In genomic region chr13:30388401-30389283, GRCh38 we compare ENCODE assay signal across 12 cellular contexts. TPM values are rescaled to one million over a fixed set of nuclear protein-coding genes. Genes with fewer than 3 reads are reported as not detected.
A peak's percentile ranks its signal among the peaks of the same experiment; 100 is the strongest.
DNase-seq lines count a peak whose midpoint lies in the region; ATAC-seq, FAIRE-seq and TF ChIP-seq lines count a peak whose summit lies in the region.
"Had no signal": no experiment of that assay in that cellular context is flagged by ENCODE, and none has a peak within 500 bp of the region (broad histone marks: within the 10 kb centered on the region; RNA-seq: fewer than 3 reads in every experiment).

No MANE protein-coding gene starts in this region.

- no peaks in the 10 kb centered on the region for H3K27me3 ChIP-seq in keratinocyte (ENCODE audit: control insufficient read depth, extremely low read depth, insufficient read depth, low read length)

- H3K9me1 ChIP-seq in keratinocyte (ENCODE audit: control insufficient read depth, extremely low read depth, insufficient read depth, low read length): no peaks in the 10 kb centered on the region

- TF ChIP-seq CTCF in activated CD8-positive, alpha-beta T cell treated with anti-CD3 and anti-CD28 coated beads for 36 hours (IDR thresholded peaks at IDR 0.05): no peak
- no peak for TF ChIP-seq CTCF in keratinocyte (optimal IDR thresholded peaks at IDR 0.05 in 1 of 3, IDR thresholded peaks at IDR 0.05 in 1 of 3, conservative IDR thresholded peaks at IDR 0.05 in 1 of 3; ENCODE audit: extremely low read depth in 1 of 3, insufficient read depth in 2 of 3, low read length in 3 of 3)
- TF ChIP-seq CTCF in type B pancreatic cell (conservative IDR thresholded peaks at IDR 0.05): no peak

- H3K27me3 Mint-ChIP-seq in activated naive CD4-positive, alpha-beta T cell treated with anti-CD3 and anti-CD28 coated beads, Interleukin-2, amount 10 ng/mL, durations not matched to agents 7 days and 5 days: no peaks in the 10 kb centered on the region
- H3K27me3 Mint-ChIP-seq in activated CD8-positive, alpha-beta T cell treated with anti-CD3 and anti-CD28 coated beads for 36 hours: no peaks in the 10 kb centered on the region
- H3K27me3 Mint-ChIP-seq in type B pancreatic cell: peaks cover 15% of the 10 kb centered on the region

- dilution Hi-C loops in keratinocyte (cut with MboI; ENCODE audit: extremely low pct_ligation_motif_present, low sequenced_read_pairs): no loop called here

- peak overlapping the region; percentile 79 for H2AFZ ChIP-seq in keratinocyte (ENCODE audit: control insufficient read depth, low read length)

- no peaks in the 10 kb centered on the region for H3K9me3 ChIP-seq in keratinocyte (ENCODE audit: control insufficient read depth, low read depth, low read length)

- H3K4me1 Mint-ChIP-seq in activated naive CD4-positive, alpha-beta T cell treated with anti-CD3 and anti-CD28 coated beads, Interleukin-2, amount 10 ng/mL, durations not matched to agents 7 days and 5 days: peaks cover 71% of the 10 kb centered on the region
- H3K4me1 Mint-ChIP-seq in activated CD8-positive, alpha-beta T cell treated with anti-CD3 and anti-CD28 coated beads for 36 hours (ENCODE audit: low read depth): peaks cover 29% of the 10 kb centered on the region
- H3K4me1 Mint-ChIP-seq in type B pancreatic cell (ENCODE audit: unreplicated experiment): peaks cover 21% of the 10 kb centered on the region

- H3K4me3 ChIP-seq in keratinocyte (ENCODE audit: control insufficient read depth in 2 of 3, extremely low read depth in 1 of 3, insufficient read depth in 2 of 3, low read depth in 1 of 3, low read length in 3 of 3): peak overlapping the region in 2 of 3 experiments; percentile 47 to 51

- peak overlapping the region; percentile 45 for H3K27ac ChIP-seq in keratinocyte (ENCODE audit: control insufficient read depth, insufficient read depth, low read length)

- peaks cover 15% of the 10 kb centered on the region for H3K4me1 ChIP-seq in keratinocyte (ENCODE audit: control insufficient read depth, extremely low read depth, insufficient read depth, low read length)

- H3K9ac ChIP-seq in keratinocyte (ENCODE audit: control insufficient read depth, extremely low read depth, insufficient read depth, low read length): peak overlapping the region; percentile 14

- H3K36me3 ChIP-seq in keratinocyte (ENCODE audit: control insufficient read depth in 2 of 2, extremely low read depth in 1 of 2, insufficient read depth in 2 of 2, low read length in 2 of 2): no peaks in the 10 kb centered on the region

- DNase-seq in activated naive CD4-positive, alpha-beta T cell treated with anti-CD3 and anti-CD28 coated beads, Interleukin-2, amount 10 ng/mL, durations not matched to agents 7 days and 5 days: no peak
- no peak for DNase-seq in activated naive CD4-positive, alpha-beta T cell treated with Interleukin-2 at 50 U/mL for 16 hours
- DNase-seq in activated CD8-positive, alpha-beta T cell treated with anti-CD3 and anti-CD28 coated beads for 36 hours: no peak
- DNase-seq in keratinocyte (ENCODE audit: low read depth, low spot score): no peak
- DNase-seq in type B pancreatic cell (ENCODE audit: extremely low spot score, unreplicated experiment): no peak
- no peak for DNase-seq in DMS53 treated with DMSO at 0.1 percent for 48 hours (lab: John Stamatoyannopoulos, UW; ENCODE audit: unreplicated experiment)
- DNase-seq in iPS-NIHi7 (ENCODE audit: extremely low spot score): no peak
- no peak for DNase-seq in NCI-H2081 (lab: John Stamatoyannopoulos, UW)
- DNase-seq: Calu3, NCI-H774 had no signal

- H3K4me3 Mint-ChIP-seq in activated naive CD4-positive, alpha-beta T cell treated with anti-CD3 and anti-CD28 coated beads, Interleukin-2, amount 10 ng/mL, durations not matched to agents 7 days and 5 days: peak overlapping the region; percentile 53
- H3K4me3 Mint-ChIP-seq in activated CD8-positive, alpha-beta T cell treated with anti-CD3 and anti-CD28 coated beads for 36 hours: peak overlapping the region; percentile 49
- H3K4me3 Mint-ChIP-seq in type B pancreatic cell: peak overlapping the region; percentile 22

- H3K36me3 Mint-ChIP-seq in activated naive CD4-positive, alpha-beta T cell treated with anti-CD3 and anti-CD28 coated beads, Interleukin-2, amount 10 ng/mL, durations not matched to agents 7 days and 5 days: no peaks in the 10 kb centered on the region
- no peaks in the 10 kb centered on the region for H3K36me3 Mint-ChIP-seq in activated CD8-positive, alpha-beta T cell treated with anti-CD3 and anti-CD28 coated beads for 36 hours (ENCODE audit: low read depth)
- H3K36me3 Mint-ChIP-seq in type B pancreatic cell: no peaks in the 10 kb centered on the region

- peak; percentile 15 for ATAC-seq in activated CD8-positive, alpha-beta T cell treated with anti-CD3 and anti-CD28 coated beads for 36 hours

- CTCF ChIA-PET in activated naive CD4-positive, alpha-beta T cell treated with anti-CD3 and anti-CD28 coated beads, Interleukin-2, amount 10 ng/mL, durations not matched to agents 7 days and 5 days (lab: Charles Lee): interaction anchor here (1.2 to 3.1 kb wide), 6 partner anchors 9 to 256 kb away, joined by 4 to 31 read pairs (median 4); partner anchors contain the start of gene KATNAL1
- CTCF ChIA-PET in activated CD8-positive, alpha-beta T cell treated with anti-CD3 and anti-CD28 coated beads for 36 hours (lab: Charles Lee): interaction anchor here (0.6 to 3.1 kb wide), 6 partner anchors 10 to 256 kb away, joined by 3 to 18 read pairs (median 4); no protein-coding TSS in a partner anchor

- no peak for FAIRE-seq in keratinocyte (lab: Jason Lieb, UNC)
- FAIRE-seq: GM19239 had no signal

- intact Hi-C loops in activated CD8-positive, alpha-beta T cell treated with anti-CD3 and anti-CD28 coated beads for 36 hours (cut with micrococcal nuclease): no loop called here

- peak overlapping the region; percentile 90 for H3K4me2 ChIP-seq in keratinocyte (ENCODE audit: control insufficient read depth, extremely low read depth, insufficient read depth, low read depth, low read length)

- POLR2A ChIA-PET in activated CD8-positive, alpha-beta T cell treated with anti-CD3 and anti-CD28 coated beads for 36 hours (lab: Charles Lee): interaction anchor here (0.9 to 1.8 kb wide), 6 partner anchors 10 to 245 kb away, joined by 3 to 8 read pairs (median 6); no protein-coding TSS in a partner anchor

- H3K79me2 ChIP-seq in keratinocyte (ENCODE audit: control insufficient read depth, insufficient read depth, low read length): no peaks in the 10 kb centered on the region

- H4K20me1 ChIP-seq in keratinocyte (ENCODE audit: control insufficient read depth, extremely low read depth, insufficient read depth, low read length): no peaks in the 10 kb centered on the region

- H3K27ac Mint-ChIP-seq in activated naive CD4-positive, alpha-beta T cell treated with anti-CD3 and anti-CD28 coated beads, Interleukin-2, amount 10 ng/mL, durations not matched to agents 7 days and 5 days: peak overlapping the region; percentile 93
- peak overlapping the region; percentile 77 for H3K27ac Mint-ChIP-seq in activated CD8-positive, alpha-beta T cell treated with anti-CD3 and anti-CD28 coated beads for 36 hours
- H3K27ac Mint-ChIP-seq in type B pancreatic cell: peak overlapping the region; percentile 62

- H3K9me3 Mint-ChIP-seq in activated naive CD4-positive, alpha-beta T cell treated with anti-CD3 and anti-CD28 coated beads, Interleukin-2, amount 10 ng/mL, durations not matched to agents 7 days and 5 days: no peaks in the 10 kb centered on the region
- no peaks in the 10 kb centered on the region for H3K9me3 Mint-ChIP-seq in activated CD8-positive, alpha-beta T cell treated with anti-CD3 and anti-CD28 coated beads for 36 hours
- H3K9me3 Mint-ChIP-seq in type B pancreatic cell: no peaks in the 10 kb centered on the region

RNA-seq across cellular contexts. Expression of gene UBE2L5, which starts 33.7 kb away (rescaled TPM):
- total RNA-seq in activated CD8-positive, alpha-beta T cell treated with anti-CD3 and anti-CD28 coated beads for 36 hours: not detected
- 0.26 to 0.38 TPM in 2 of 3 replicates, not detected in the other for polyA plus RNA-seq in keratinocyte
- not detected for polyA plus RNA-seq in keratinocyte (2011; ENCODE audit: low read depth)
- polyA plus RNA-seq in keratinocyte (2011; cell fraction: cytosol; rRNA removed): 0.22 and 0.30 TPM in 2 replicates
- not detected in 2 replicates for polyA plus RNA-seq in keratinocyte (2011; cell fraction: nucleus; rRNA removed)
- 0.34 TPM in 1 of 2 replicates, not detected in the other for polyA plus RNA-seq in keratinocyte (2012; ENCODE audit: low replicate concordance)
- polyA minus RNA-seq in keratinocyte: not detected in 3 replicates
- not detected for polyA minus RNA-seq in keratinocyte (2011; cell fraction: cytosol; rRNA and poly(A)+ RNA removed)
- not detected in 2 replicates for polyA minus RNA-seq in keratinocyte (2011; cell fraction: nucleus; rRNA and poly(A)+ RNA removed)
- not detected in 2 replicates for total RNA-seq in type B pancreatic cell (ENCODE audit: low replicate concordance)
- total RNA-seq: Calu3, temporal lobe had no signal
